In genomic region chr11:133833101-133833898, GRCh38 we compare ENCODE assay signal across 26 cellular contexts. TPM values are rescaled to one million over a fixed set of nuclear protein-coding genes. Genes with fewer than 3 reads are reported as not detected.
DNase-seq lines count a peak whose midpoint lies in the region; ATAC-seq and TF ChIP-seq lines count a peak whose summit lies in the region.
"Had no signal": no experiment of that assay in that cellular context is flagged by ENCODE, and none has a peak within 500 bp of the region (broad histone marks: within the 10 kb centered on the region; RNA-seq: fewer than 3 reads in every experiment).

No MANE protein-coding gene starts in this region.

- H3K9ac ChIP-seq in GM23248, result no peak overlapping the region
- no peak overlapping the region for H3K9ac ChIP-seq in endodermal cell (ENCODE audit: extremely low read depth, low read length, poor library complexity, severe bottlenecking)
- H3K9ac ChIP-seq: BLaER1 treated with 17β-estradiol and CSF1 and Interleukin-3, amounts not matched to agents 10 nM and 100 nM had no signal

- no peak overlapping the region for H3K4me3 ChIP-seq in right cardiac atrium (ENCODE audit: low read length)
- H3K4me3 ChIP-seq in GM23248, result no peak overlapping the region
- H3K4me3 ChIP-seq in endodermal cell (ENCODE audit: low read length), result no peak overlapping the region
- no peak overlapping the region for H3K4me3 ChIP-seq in tibial nerve
- no peak overlapping the region for H3K4me3 ChIP-seq in mucosa of descending colon
- H3K4me3 ChIP-seq: BLaER1 treated with 17β-estradiol and CSF1 and Interleukin-3, amounts not matched to agents 10 nM and 100 nM; GM12878; right lobe of liver; tibial artery had no signal

- no peak overlapping the region for H3K27ac Mint-ChIP-seq in endodermal cell
- H3K27ac Mint-ChIP-seq: activated T-helper 1 cell treated with anti-CD3 and anti-CD28 coated beads, Interleukin-12 subunit alpha, Interleukin-12 subunit beta, Interleukin-2, Interleukin-4 antibody, amounts not matched to agents 30 ng/mL and 10 ng/mL and 1 ng/mL, durations not matched to agents 14 hours and 24 hours and 36 hours had no signal

- H3K4me1 ChIP-seq in right cardiac atrium (ENCODE audit: control insufficient read depth, insufficient read depth, low read length) (no peaks in the 10 kb centered on the region), GM23248 (ENCODE audit: insufficient read depth) (no peaks in the 10 kb centered on the region), endodermal cell (ENCODE audit: control insufficient read depth, insufficient read depth, low read length) (no peaks in the 10 kb centered on the region), tibial nerve (no peaks in the 10 kb centered on the region), mucosa of descending colon (ENCODE audit: low read depth) (no peaks in the 10 kb centered on the region)
- H3K4me1 ChIP-seq: right lobe of liver had no signal

- H3K9me3 ChIP-seq in right cardiac atrium (ENCODE audit: control insufficient read depth, low read length), result peaks cover 1% of the 10 kb centered on the region
- H3K9me3 ChIP-seq in GM23248 (ENCODE audit: low read depth), result no peaks in the 10 kb centered on the region
- H3K9me3 ChIP-seq in endodermal cell (ENCODE audit: control insufficient read depth, low read length), result peaks cover 14% of the 10 kb centered on the region
- H3K9me3 ChIP-seq in tibial nerve, result no peaks in the 10 kb centered on the region
- no peaks in the 10 kb centered on the region for H3K9me3 ChIP-seq in mucosa of descending colon
- H3K9me3 ChIP-seq: right lobe of liver, tibial artery had no signal

- TF ChIP-seq CTCF in endodermal cell (conservative IDR thresholded peaks at IDR 0.05), result no peak
- TF ChIP-seq CTCF in tibial nerve (IDR thresholded peaks at IDR 0.05), result no peak
- TF ChIP-seq CTCF in mucosa of descending colon (IDR thresholded peaks at IDR 0.05), result no peak

- no peaks in the 10 kb centered on the region for H3K27me3 ChIP-seq in right cardiac atrium (ENCODE audit: control insufficient read depth, insufficient read depth)
- H3K27me3 ChIP-seq in GM23248 (replicated peaks; ENCODE audit: insufficient read depth), result no peaks in the 10 kb centered on the region
- H3K27me3 ChIP-seq in endodermal cell (ENCODE audit: control insufficient read depth, insufficient read depth, low read length, poor library complexity, severe bottlenecking), result no peaks in the 10 kb centered on the region
- no peaks in the 10 kb centered on the region for H3K27me3 ChIP-seq in tibial nerve
- H3K27me3 ChIP-seq: BLaER1 treated with 17β-estradiol and CSF1 and Interleukin-3, amounts not matched to agents 10 nM and 100 nM; right lobe of liver had no signal

- peaks cover 7% of the 10 kb centered on the region for H3K27me3 Mint-ChIP-seq in endodermal cell (ENCODE audit: insufficient read depth)

- no peaks in the 10 kb centered on the region for H4K20me1 ChIP-seq in GM23248 (ENCODE audit: insufficient read depth)

- no peak overlapping the region for H3K4me2 ChIP-seq in GM23248 (ENCODE audit: unreplicated experiment)

- H3K4me1 Mint-ChIP-seq in endodermal cell, result peaks cover 3% of the 10 kb centered on the region

- in situ Hi-C loops in GM23248 (cut with MboI), result no loop called here

- H3F3A ChIP-seq in GM23248 (ENCODE audit: insufficient read depth), result no peaks in the 10 kb centered on the region

- H3K9me3 Mint-ChIP-seq in endodermal cell, result peaks cover 17% of the 10 kb centered on the region
- H3K9me3 Mint-ChIP-seq: activated T-helper 1 cell treated with anti-CD3 and anti-CD28 coated beads, Interleukin-12 subunit alpha, Interleukin-12 subunit beta, Interleukin-2, Interleukin-4 antibody, amounts not matched to agents 30 ng/mL and 10 ng/mL and 1 ng/mL, durations not matched to agents 14 hours and 24 hours and 36 hours had no signal

- H2AFZ ChIP-seq in GM23248, result no peak overlapping the region

- ATAC-seq in right cardiac atrium, result no peak
- no peak for ATAC-seq in Right ventricle myocardium inferior
- ATAC-seq in mucosa of descending colon, result no peak
- ATAC-seq: GM12878, left cardiac atrium had no signal

- no peak for TF ChIP-seq POLR2A in tibial nerve (IDR thresholded peaks at IDR 0.05)

- intact Hi-C loops in right cardiac atrium (cut with DNase I), result loop anchor here in 3 of 4 donors (2.0 to 10.0 kb wide), 3 partner anchors 698 to 754 kb away; no protein-coding TSS in a partner anchor
- intact Hi-C loops in Right ventricle myocardium inferior (cut with DNase I), result no loop called here
- intact Hi-C loops in mucosa of descending colon (cut with DNase I, micrococcal nuclease), result loop anchor here in 1 of 2 donors (5.0 kb wide), 1 partner anchor 751 kb away; no protein-coding TSS in a partner anchor

- no peaks in the 10 kb centered on the region for H3K36me3 Mint-ChIP-seq in endodermal cell (ENCODE audit: low read depth)

- DNase-seq in right cardiac atrium (peak; percentile 39 to 74 (median 53)), Right ventricle myocardium inferior (ENCODE audit: missing footprints) (no peak), GM23248 (peak; percentile 25), endodermal cell (peak; percentile 47), tibial nerve (ENCODE audit: low spot score in 2 of 2) (no peak), T-helper 9 cell (no peak), mucosa of descending colon (no peak)
- DNase-seq: activated CD4-positive, alpha-beta T cell treated with anti-CD3 and anti-CD28 coated beads, Interleukin-2, amount 50 U/mL, for 48 hours; amniotic stem cell; KG1; left cardiac atrium; NCI-H1417 treated with DMSO at 0.1 percent for 48 hours; right lobe of liver; stimulated activated CD4-positive, alpha-beta T cell treated with anti-CD3 and anti-CD28 coated beads, Interleukin-2, amount 100 ng/mL, for 24 hours; SW 1271; tibial artery had no signal

- no peak overlapping the region for H3K4me3 Mint-ChIP-seq in endodermal cell
- H3K4me3 Mint-ChIP-seq: activated T-helper 1 cell treated with anti-CD3 and anti-CD28 coated beads, Interleukin-12 subunit alpha, Interleukin-12 subunit beta, Interleukin-2, Interleukin-4 antibody, amounts not matched to agents 30 ng/mL and 10 ng/mL and 1 ng/mL, durations not matched to agents 14 hours and 24 hours and 36 hours had no signal

- WGBS in right cardiac atrium, result 93% methylated on average over 76 of the region's 78 CpGs
- WGBS in GM23248 (ENCODE audit: low coverage in 1 of 2, low lambda C conversion rate in 2 of 2, missing lambda C conversion rate in 2 of 2), 2 experiments, result 76 to 81% methylated on average over 16 to 57 of the region's 78 CpGs
- 95 to 96% methylated on average over 42 to 75 of the region's 78 CpGs for WGBS in endodermal cell (ENCODE audit: insufficient coverage in 1 of 2, insufficient read length in 1 of 2), 2 experiments
- 86 to 88% methylated on average over 39 to 73 of the region's 78 CpGs for WGBS in tibial nerve, 2 donors

- H3K9me2 ChIP-seq in GM23248 (ENCODE audit: insufficient read depth), result no peaks in the 10 kb centered on the region

- no peaks in the 10 kb centered on the region for H3K79me2 ChIP-seq in GM23248 (ENCODE audit: insufficient read depth)

- H3K36me3 ChIP-seq in GM23248 (ENCODE audit: low read depth) (no peaks in the 10 kb centered on the region), endodermal cell (ENCODE audit: control insufficient read depth, insufficient read depth, low read length) (no peaks in the 10 kb centered on the region), tibial nerve (no peaks in the 10 kb centered on the region), mucosa of descending colon (ENCODE audit: low read depth) (no peaks in the 10 kb centered on the region)
- H3K36me3 ChIP-seq: BLaER1 treated with 17β-estradiol and CSF1 and Interleukin-3, amounts not matched to agents 10 nM and 100 nM; right lobe of liver; tibial artery had no signal

- H3K27ac ChIP-seq in right cardiac atrium (ENCODE audit: low read length), result no peak overlapping the region
- H3K27ac ChIP-seq in GM23248, result no peak overlapping the region
- H3K27ac ChIP-seq in endodermal cell (ENCODE audit: low read depth, low read length), result no peak overlapping the region
- peak overlapping the region in 3 of 4 donors; percentile 7 to 64 (median 55) for H3K27ac ChIP-seq in tibial nerve
- H3K27ac ChIP-seq: BLaER1 treated with 17β-estradiol and CSF1 and Interleukin-3, amounts not matched to agents 10 nM and 100 nM; right lobe of liver; tibial artery had no signal

- TF ChIP-seq EP300 in tibial nerve (IDR thresholded peaks at IDR 0.05), result peak in 1 of 2 donors; percentile 18

RNA-seq across cellular contexts. Expression of gene SPATA19, which starts 12.0 kb away (rescaled TPM):
- not detected for total RNA-seq in right cardiac atrium
- not detected for polyA plus RNA-seq in right cardiac atrium
- not detected for total RNA-seq in Right ventricle myocardium inferior
- not detected in 2 replicates for total RNA-seq in GM23248 (2014; rRNA removed; shearing (Covaris generic))
- polyA plus RNA-seq in GM23248 (2016; fragmentation: Nextera tagmentation; extraction: Ambion mirVana), result not detected in 2 replicates
- total RNA-seq in endodermal cell, result not detected
- not detected for polyA plus RNA-seq in endodermal cell (2013, experiment 1 of 2)
- not detected for polyA plus RNA-seq in endodermal cell (2013, experiment 2 of 2)
- total RNA-seq in tibial nerve, result not detected
- total RNA-seq in mucosa of descending colon, result not detected
- total RNA-seq: activated T-helper 1 cell treated with anti-CD3 and anti-CD28 coated beads, Interleukin-12 subunit alpha, Interleukin-12 subunit beta, Interleukin-2, Interleukin-4 antibody, amounts not matched to agents 30 ng/mL and 10 ng/mL and 1 ng/mL, durations not matched to agents 14 hours and 24 hours and 36 hours; cerebellum; fibroblast of villous mesenchyme; G401; GM12878; H4; left cardiac atrium; mucosa of gallbladder; NCI-H460; right lobe of liver; RPMI7951 had no signal
- polyA plus RNA-seq: GM12878 had no signal

Comparison
In these comparisons a context has a peak if more than half of its experiments do, and no peak if none do; other contexts are left out.
1. DNase-seq: peak in right cardiac atrium (3 of 3), GM23248 (single experiment) and endodermal cell (single experiment); none in Right ventricle myocardium inferior (single experiment), tibial nerve (0 of 2), T-helper 9 cell (single experiment) and mucosa of descending colon (0 of 3).
2. H3K27ac ChIP-seq: peak in tibial nerve (3 of 4); none in right cardiac atrium (single experiment), GM23248 (single experiment) and endodermal cell (single experiment).